In genomic region chr22:43256569-43257360, GRCh38 we compare ENCODE assay signal across 21 cellular contexts.
"Had no signal": no experiment of that assay in that cellular context is flagged by ENCODE, and none has a peak within 500 bp of the region (broad histone marks: within the 10 kb centered on the region; RNA-seq: fewer than 3 reads in every experiment).

No MANE protein-coding gene starts in this region.

- ATAC-seq: activated CD8-positive, alpha-beta T cell treated with anti-CD3 and anti-CD28 coated beads, Interleukin-2, amount 10 ng/mL, durations not matched to agents 7 days and 5 days; gastrocnemius medialis; stimulated activated naive B cell treated with anti-CD40 and anti-IgM and Interleukin-4, amounts not matched to agents 10 μg/mL and 1 μg/mL and 100 μg/mL, for 72 hours; T-cell had no signal

- H3K4me3 Mint-ChIP-seq: activated CD4-positive, alpha-beta T cell treated with anti-CD3 and anti-CD28 coated beads, Interleukin-2, amount 10 ng/mL, durations not matched to agents 24 days and 14 days; activated CD8-positive, alpha-beta T cell treated with anti-CD3 and anti-CD28 coated beads, Interleukin-2, amount 10 ng/mL, durations not matched to agents 7 days and 5 days; activated T-helper 1 cell treated with anti-CD3 and anti-CD28 coated beads, Interleukin-12 subunit alpha, Interleukin-12 subunit beta, Interleukin-2, Interleukin-4 antibody, amounts not matched to agents 30 ng/mL and 10 ng/mL and 1 ng/mL, durations not matched to agents 14 hours and 24 hours and 36 hours; dendritic cell treated with granulocyte-macrophage colony-stimulating factor and Interleukin-4, amounts not matched to agents 40 ng/mL and 50 ng/mL, for 4 days; stimulated activated naive B cell treated with anti-CD40 and anti-IgM and Interleukin-4, amounts not matched to agents 10 μg/mL and 1 μg/mL and 100 μg/mL, for 72 hours; T-cell had no signal

- H3K27ac Mint-ChIP-seq: activated CD4-positive, alpha-beta T cell treated with anti-CD3 and anti-CD28 coated beads, Interleukin-2, amount 10 ng/mL, durations not matched to agents 24 days and 14 days; activated T-helper 1 cell treated with anti-CD3 and anti-CD28 coated beads, Interleukin-12 subunit alpha, Interleukin-12 subunit beta, Interleukin-2, Interleukin-4 antibody, amounts not matched to agents 30 ng/mL and 10 ng/mL and 1 ng/mL, durations not matched to agents 14 hours and 24 hours and 36 hours; dendritic cell treated with granulocyte-macrophage colony-stimulating factor and Interleukin-4, amounts not matched to agents 40 ng/mL and 50 ng/mL, for 4 days; stimulated activated naive B cell treated with anti-CD40 and anti-IgM and Interleukin-4, amounts not matched to agents 10 μg/mL and 1 μg/mL and 100 μg/mL, for 72 hours had no signal

- H3K36me3 ChIP-seq: ascending aorta, breast epithelium, gastrocnemius medialis, heart left ventricle, neutrophil, tibial artery, uterus had no signal

- H3K9me3 ChIP-seq: ascending aorta, breast epithelium, gastrocnemius medialis, heart left ventricle, neutrophil, tibial artery, uterus had no signal

- H3K27ac ChIP-seq: ascending aorta, breast epithelium, gastrocnemius medialis, neutrophil, tibial artery, uterus had no signal

- H3K4me3 ChIP-seq: ascending aorta, breast epithelium, gastrocnemius medialis, heart left ventricle, lung, tibial artery, uterus had no signal

- H3K36me3 Mint-ChIP-seq: naive B cell; stimulated activated naive B cell treated with anti-CD40 and anti-IgM and Interleukin-4, amounts not matched to agents 10 μg/mL and 1 μg/mL and 100 μg/mL, for 72 hours; T-cell had no signal

- H3K4me1 ChIP-seq: ascending aorta, breast epithelium, gastrocnemius medialis, uterus had no signal

- DNase-seq: activated CD4-positive, alpha-beta T cell treated with anti-CD3 and anti-CD28 coated beads, Interleukin-2, amount 10 ng/mL, durations not matched to agents 24 days and 14 days; activated CD4-positive, CD25-positive, alpha-beta regulatory T cell; activated CD8-positive, alpha-beta memory T cell treated with anti-CD3 and anti-CD28 coated beads, Interleukin-2, amount 50 U/mL, for 4 hours; activated CD8-positive, alpha-beta T cell treated with anti-CD3 and anti-CD28 coated beads, Interleukin-2, amount 10 ng/mL, durations not matched to agents 7 days and 5 days; gastrocnemius medialis; heart left ventricle; left cardiac atrium; naive B cell; posterior cingulate gyrus; retina; stimulated activated CD4-positive, alpha-beta T cell treated with anti-CD3 and anti-CD28 coated beads, Interleukin-2, amount 100 ng/mL, for 48 hours; stimulated activated naive B cell treated with anti-CD40 and anti-IgM and Interleukin-4, amounts not matched to agents 10 μg/mL and 1 μg/mL and 100 μg/mL, for 72 hours; T-cell; tibial artery; uterus had no signal

- H3K27me3 ChIP-seq: ascending aorta, breast epithelium, gastrocnemius medialis, heart left ventricle, uterus had no signal

- H3K9me3 Mint-ChIP-seq: activated CD4-positive, alpha-beta T cell treated with anti-CD3 and anti-CD28 coated beads, Interleukin-2, amount 10 ng/mL, durations not matched to agents 24 days and 14 days; activated T-helper 1 cell treated with anti-CD3 and anti-CD28 coated beads, Interleukin-12 subunit alpha, Interleukin-12 subunit beta, Interleukin-2, Interleukin-4 antibody, amounts not matched to agents 30 ng/mL and 10 ng/mL and 1 ng/mL, durations not matched to agents 14 hours and 24 hours and 36 hours; dendritic cell treated with granulocyte-macrophage colony-stimulating factor and Interleukin-4, amounts not matched to agents 40 ng/mL and 50 ng/mL, for 4 days; naive B cell; stimulated activated naive B cell treated with anti-CD40 and anti-IgM and Interleukin-4, amounts not matched to agents 10 μg/mL and 1 μg/mL and 100 μg/mL, for 72 hours; T-cell had no signal
